2 cellular contexts compared by ENCODE assay signal in the genomic region with DNA sequence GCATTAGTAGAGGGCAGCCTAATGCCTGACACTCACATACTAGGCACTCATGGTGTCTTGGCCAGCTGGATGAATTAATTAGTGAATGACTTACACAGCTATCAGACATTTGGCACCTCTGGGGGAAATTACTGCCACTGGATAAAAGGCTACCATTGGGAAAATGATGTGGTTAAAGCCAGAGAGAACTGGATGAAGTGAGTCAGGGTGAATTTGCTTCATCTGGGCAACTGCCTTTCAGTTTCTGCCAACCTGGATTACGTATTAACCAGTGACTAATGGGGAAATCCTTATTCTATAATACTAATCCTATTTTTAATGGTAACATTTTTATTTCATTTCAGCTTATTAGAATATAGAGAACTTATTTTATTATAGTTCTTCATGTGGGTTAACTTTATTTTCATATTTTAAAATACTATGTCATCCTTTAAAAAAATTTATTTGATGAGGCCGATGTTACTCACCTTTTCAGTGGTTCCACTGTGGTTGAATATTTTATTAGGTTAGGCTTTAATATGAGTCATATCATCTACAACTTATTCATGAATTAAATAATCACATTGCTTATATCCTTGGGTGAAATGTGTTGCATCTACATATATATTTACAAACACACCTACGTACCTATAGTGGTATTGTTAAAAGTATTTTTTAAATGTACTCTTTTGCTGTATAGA.
TF ChIP-seq lines count a peak whose summit lies in the region.

No MANE protein-coding gene starts in this region.

TF ChIP-seq in SK-N-SH, 30 proteins besides CTCF, POLR2A, EP300 and RAD21 (continued from another document):
- TF ChIP-seq MAX (IDR thresholded peaks at IDR 0.05; ENCODE audit: low read depth): 0 out of 2 replicates have a peak, but pooled peaks have one; percentile 35
- peak; percentile 44; the same call in 1 of the 2 replicates for TF ChIP-seq RXRA (IDR thresholded peaks at IDR 0.05; ENCODE audit: borderline replicate concordance, low read depth)
- no peak for TF ChIP-seq FOXJ3 (CRISPR knock-in tag; IDR thresholded peaks at IDR 0.05)
- no peak for TF ChIP-seq SIN3A (IDR thresholded peaks at IDR 0.05; ENCODE audit: borderline replicate concordance, low read depth, low read length)
- TF ChIP-seq TCF12 (IDR thresholded peaks at IDR 0.05): peak; percentile 84
- peak; percentile 83 for TF ChIP-seq NFIC (IDR thresholded peaks at IDR 0.05; ENCODE audit: borderline replicate concordance)
- TF ChIP-seq FOSL2 (IDR thresholded peaks at IDR 0.05; ENCODE audit: borderline replicate concordance, low read depth): peak; percentile 46
- no peak for TF ChIP-seq RFX5 (IDR thresholded peaks at IDR 0.05; ENCODE audit: low read length)
- no peak for TF ChIP-seq IRF3 (IDR thresholded peaks at IDR 0.05; ENCODE audit: low read depth, low read length)
- TF ChIP-seq RCOR1 (IDR thresholded peaks at IDR 0.05; ENCODE audit: low read length): no peak
- TF ChIP-seq ELF1 (IDR thresholded peaks at IDR 0.05): no peak
- TF ChIP-seq, protein P1, sequence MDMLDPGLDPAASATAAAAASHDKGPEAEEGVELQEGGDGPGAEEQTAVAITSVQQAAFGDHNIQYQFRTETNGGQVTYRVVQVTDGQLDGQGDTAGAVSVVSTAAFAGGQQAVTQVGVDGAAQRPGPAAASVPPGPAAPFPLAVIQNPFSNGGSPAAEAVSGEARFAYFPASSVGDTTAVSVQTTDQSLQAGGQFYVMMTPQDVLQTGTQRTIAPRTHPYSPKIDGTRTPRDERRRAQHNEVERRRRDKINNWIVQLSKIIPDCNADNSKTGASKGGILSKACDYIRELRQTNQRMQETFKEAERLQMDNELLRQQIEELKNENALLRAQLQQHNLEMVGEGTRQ (IDR thresholded peaks at IDR 0.05; ENCODE audit: borderline replicate concordance, low read depth, low read length): no peak
- peak; percentile 42; the same call in 1 of the 2 replicates for TF ChIP-seq POLR2AphosphoS5 (IDR thresholded peaks at IDR 0.05; ENCODE audit: low read depth, low read length)
- TF ChIP-seq, protein P2, sequence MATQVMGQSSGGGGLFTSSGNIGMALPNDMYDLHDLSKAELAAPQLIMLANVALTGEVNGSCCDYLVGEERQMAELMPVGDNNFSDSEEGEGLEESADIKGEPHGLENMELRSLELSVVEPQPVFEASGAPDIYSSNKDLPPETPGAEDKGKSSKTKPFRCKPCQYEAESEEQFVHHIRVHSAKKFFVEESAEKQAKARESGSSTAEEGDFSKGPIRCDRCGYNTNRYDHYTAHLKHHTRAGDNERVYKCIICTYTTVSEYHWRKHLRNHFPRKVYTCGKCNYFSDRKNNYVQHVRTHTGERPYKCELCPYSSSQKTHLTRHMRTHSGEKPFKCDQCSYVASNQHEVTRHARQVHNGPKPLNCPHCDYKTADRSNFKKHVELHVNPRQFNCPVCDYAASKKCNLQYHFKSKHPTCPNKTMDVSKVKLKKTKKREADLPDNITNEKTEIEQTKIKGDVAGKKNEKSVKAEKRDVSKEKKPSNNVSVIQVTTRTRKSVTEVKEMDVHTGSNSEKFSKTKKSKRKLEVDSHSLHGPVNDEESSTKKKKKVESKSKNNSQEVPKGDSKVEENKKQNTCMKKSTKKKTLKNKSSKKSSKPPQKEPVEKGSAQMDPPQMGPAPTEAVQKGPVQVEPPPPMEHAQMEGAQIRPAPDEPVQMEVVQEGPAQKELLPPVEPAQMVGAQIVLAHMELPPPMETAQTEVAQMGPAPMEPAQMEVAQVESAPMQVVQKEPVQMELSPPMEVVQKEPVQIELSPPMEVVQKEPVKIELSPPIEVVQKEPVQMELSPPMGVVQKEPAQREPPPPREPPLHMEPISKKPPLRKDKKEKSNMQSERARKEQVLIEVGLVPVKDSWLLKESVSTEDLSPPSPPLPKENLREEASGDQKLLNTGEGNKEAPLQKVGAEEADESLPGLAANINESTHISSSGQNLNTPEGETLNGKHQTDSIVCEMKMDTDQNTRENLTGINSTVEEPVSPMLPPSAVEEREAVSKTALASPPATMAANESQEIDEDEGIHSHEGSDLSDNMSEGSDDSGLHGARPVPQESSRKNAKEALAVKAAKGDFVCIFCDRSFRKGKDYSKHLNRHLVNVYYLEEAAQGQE (IDR thresholded peaks at IDR 0.05; ENCODE audit: low read depth, low read length): 0 out of 2 replicates have a peak, but pooled peaks have one; percentile 30
- TF ChIP-seq FOXM1 (IDR thresholded peaks at IDR 0.05; ENCODE audit: low read depth): no peak; the same call in 1 of the 2 replicates
- TF ChIP-seq SMC3 (IDR thresholded peaks at IDR 0.05; ENCODE audit: low read depth, low read length): no peak
- TF ChIP-seq JUND (IDR thresholded peaks at IDR 0.05): peak; percentile 66

TF ChIP-seq in liver, 16 proteins besides CTCF, POLR2A, EP300 and RAD21 (continued from another document):
- peak in 1 of 2 donors; percentile 63 for TF ChIP-seq HNF4A (conservative IDR thresholded peaks at IDR 0.05)
- TF ChIP-seq TAF1 (conservative IDR thresholded peaks at IDR 0.05): no peak
- TF ChIP-seq, protein P3, sequence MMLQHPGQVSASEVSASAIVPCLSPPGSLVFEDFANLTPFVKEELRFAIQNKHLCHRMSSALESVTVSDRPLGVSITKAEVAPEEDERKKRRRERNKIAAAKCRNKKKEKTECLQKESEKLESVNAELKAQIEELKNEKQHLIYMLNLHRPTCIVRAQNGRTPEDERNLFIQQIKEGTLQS (IDR thresholded peaks at IDR 0.05): no peak
- TF ChIP-seq GABPA (IDR thresholded peaks at IDR 0.05 in 1 of 2, conservative IDR thresholded peaks at IDR 0.05 in 1 of 2): peak in 1 of 2 donors; percentile 14
- peak in 1 of 2 donors; percentile 39 for TF ChIP-seq EGR1 (IDR thresholded peaks at IDR 0.05; ENCODE audit: low read depth in 2 of 2)
- no peak for TF ChIP-seq HNF4G (IDR thresholded peaks at IDR 0.05)
- TF ChIP-seq SP1 (IDR thresholded peaks at IDR 0.05): peak; percentile 16
